2 cellular contexts compared by ENCODE assay signal in genomic region chr17:21551081-21551881, GRCh38.
TF ChIP-seq lines count a peak whose summit lies in the region.

No MANE protein-coding gene starts in this region.

TF ChIP-seq in HEK293, 187 proteins besides CTCF, POLR2A, EP300 and RAD21 (continued from another document):
- TF ChIP-seq, protein P1, sequence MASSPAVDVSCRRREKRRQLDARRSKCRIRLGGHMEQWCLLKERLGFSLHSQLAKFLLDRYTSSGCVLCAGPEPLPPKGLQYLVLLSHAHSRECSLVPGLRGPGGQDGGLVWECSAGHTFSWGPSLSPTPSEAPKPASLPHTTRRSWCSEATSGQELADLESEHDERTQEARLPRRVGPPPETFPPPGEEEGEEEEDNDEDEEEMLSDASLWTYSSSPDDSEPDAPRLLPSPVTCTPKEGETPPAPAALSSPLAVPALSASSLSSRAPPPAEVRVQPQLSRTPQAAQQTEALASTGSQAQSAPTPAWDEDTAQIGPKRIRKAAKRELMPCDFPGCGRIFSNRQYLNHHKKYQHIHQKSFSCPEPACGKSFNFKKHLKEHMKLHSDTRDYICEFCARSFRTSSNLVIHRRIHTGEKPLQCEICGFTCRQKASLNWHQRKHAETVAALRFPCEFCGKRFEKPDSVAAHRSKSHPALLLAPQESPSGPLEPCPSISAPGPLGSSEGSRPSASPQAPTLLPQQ (tag by site-specific recombination; IDR thresholded peaks at IDR 0.05) = no peak; the same call in 1 of the 2 replicates
- TF ChIP-seq ZNF114 (tag by site-specific recombination; IDR thresholded peaks at IDR 0.05) (no peak), EGR2 (tag by site-specific recombination; IDR thresholded peaks at IDR 0.05; ENCODE audit: low read depth) (peak; percentile 80), PRDM6 (tag by site-specific recombination; IDR thresholded peaks at IDR 0.05) (no peak), ZNF629 (tag by site-specific recombination; IDR thresholded peaks at IDR 0.05) (peak; percentile 80), SETDB1 (IDR thresholded peaks at IDR 0.05; ENCODE audit: insufficient read length, low read length) (no peak), ZNF76 (tag by site-specific recombination; IDR thresholded peaks at IDR 0.05; ENCODE audit: borderline replicate concordance, low read depth) (peak; percentile 57; the same call in 1 of the 2 replicates), ZNF404 (tag by site-specific recombination; IDR thresholded peaks at IDR 0.05) (no peak), ZIC2 (tag by site-specific recombination; IDR thresholded peaks at IDR 0.05) (peak; percentile 76), ZNF513 (tag by site-specific recombination; IDR thresholded peaks at IDR 0.05) (no peak), ZNF280D (tag by site-specific recombination; IDR thresholded peaks at IDR 0.05) (no peak), ZNF174 (tag by site-specific recombination; IDR thresholded peaks at IDR 0.05) (no peak), ZNF23 (tag by site-specific recombination; IDR thresholded peaks at IDR 0.05; ENCODE audit: borderline replicate concordance) (no peak), KLF9 (tag by site-specific recombination; IDR thresholded peaks at IDR 0.05; ENCODE audit: low read depth) (no peak)

TF ChIP-seq in HepG2, 621 proteins besides CTCF, POLR2A, EP300 and RAD21 (continued from another document):
- TF ChIP-seq ZNF792 (CRISPR knock-in tag; IDR thresholded peaks at IDR 0.05) = no peak
- TF ChIP-seq ZNF768 (CRISPR knock-in tag; IDR thresholded peaks at IDR 0.05) = peak; percentile 58
- TF ChIP-seq, protein P2, sequence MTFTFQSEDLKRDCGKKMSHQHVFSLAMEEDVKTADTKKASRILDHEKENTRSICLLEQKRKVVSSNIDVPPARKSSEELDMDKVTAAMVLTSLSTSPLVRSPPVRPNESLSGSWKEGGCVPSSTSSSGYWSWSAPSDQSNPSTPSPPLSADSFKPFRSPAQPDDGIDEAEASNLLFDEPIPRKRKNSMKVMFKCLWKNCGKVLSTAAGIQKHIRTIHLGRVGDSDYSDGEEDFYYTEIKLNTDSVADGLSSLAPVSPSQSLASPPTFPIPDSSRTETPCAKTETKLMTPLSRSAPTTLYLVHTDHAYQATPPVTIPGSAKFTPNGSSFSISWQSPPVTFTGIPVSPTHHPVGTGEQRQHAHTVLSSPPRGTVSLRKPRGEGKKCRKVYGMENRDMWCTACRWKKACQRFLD (CRISPR knock-in tag; IDR thresholded peaks at IDR 0.05; ENCODE audit: borderline replicate concordance) = 0 out of 2 replicates have a peak, but pooled peaks have one; percentile 41
- TF ChIP-seq, protein P3, sequence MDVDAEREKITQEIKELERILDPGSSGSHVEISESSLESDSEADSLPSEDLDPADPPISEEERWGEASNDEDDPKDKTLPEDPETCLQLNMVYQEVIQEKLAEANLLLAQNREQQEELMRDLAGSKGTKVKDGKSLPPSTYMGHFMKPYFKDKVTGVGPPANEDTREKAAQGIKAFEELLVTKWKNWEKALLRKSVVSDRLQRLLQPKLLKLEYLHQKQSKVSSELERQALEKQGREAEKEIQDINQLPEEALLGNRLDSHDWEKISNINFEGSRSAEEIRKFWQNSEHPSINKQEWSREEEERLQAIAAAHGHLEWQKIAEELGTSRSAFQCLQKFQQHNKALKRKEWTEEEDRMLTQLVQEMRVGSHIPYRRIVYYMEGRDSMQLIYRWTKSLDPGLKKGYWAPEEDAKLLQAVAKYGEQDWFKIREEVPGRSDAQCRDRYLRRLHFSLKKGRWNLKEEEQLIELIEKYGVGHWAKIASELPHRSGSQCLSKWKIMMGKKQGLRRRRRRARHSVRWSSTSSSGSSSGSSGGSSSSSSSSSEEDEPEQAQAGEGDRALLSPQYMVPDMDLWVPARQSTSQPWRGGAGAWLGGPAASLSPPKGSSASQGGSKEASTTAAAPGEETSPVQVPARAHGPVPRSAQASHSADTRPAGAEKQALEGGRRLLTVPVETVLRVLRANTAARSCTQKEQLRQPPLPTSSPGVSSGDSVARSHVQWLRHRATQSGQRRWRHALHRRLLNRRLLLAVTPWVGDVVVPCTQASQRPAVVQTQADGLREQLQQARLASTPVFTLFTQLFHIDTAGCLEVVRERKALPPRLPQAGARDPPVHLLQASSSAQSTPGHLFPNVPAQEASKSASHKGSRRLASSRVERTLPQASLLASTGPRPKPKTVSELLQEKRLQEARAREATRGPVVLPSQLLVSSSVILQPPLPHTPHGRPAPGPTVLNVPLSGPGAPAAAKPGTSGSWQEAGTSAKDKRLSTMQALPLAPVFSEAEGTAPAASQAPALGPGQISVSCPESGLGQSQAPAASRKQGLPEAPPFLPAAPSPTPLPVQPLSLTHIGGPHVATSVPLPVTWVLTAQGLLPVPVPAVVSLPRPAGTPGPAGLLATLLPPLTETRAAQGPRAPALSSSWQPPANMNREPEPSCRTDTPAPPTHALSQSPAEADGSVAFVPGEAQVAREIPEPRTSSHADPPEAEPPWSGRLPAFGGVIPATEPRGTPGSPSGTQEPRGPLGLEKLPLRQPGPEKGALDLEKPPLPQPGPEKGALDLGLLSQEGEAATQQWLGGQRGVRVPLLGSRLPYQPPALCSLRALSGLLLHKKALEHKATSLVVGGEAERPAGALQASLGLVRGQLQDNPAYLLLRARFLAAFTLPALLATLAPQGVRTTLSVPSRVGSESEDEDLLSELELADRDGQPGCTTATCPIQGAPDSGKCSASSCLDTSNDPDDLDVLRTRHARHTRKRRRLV (CRISPR knock-in tag; IDR thresholded peaks at IDR 0.05) = 0 out of 2 replicates have a peak, but pooled peaks have one; percentile 70
- TF ChIP-seq, protein P4, sequence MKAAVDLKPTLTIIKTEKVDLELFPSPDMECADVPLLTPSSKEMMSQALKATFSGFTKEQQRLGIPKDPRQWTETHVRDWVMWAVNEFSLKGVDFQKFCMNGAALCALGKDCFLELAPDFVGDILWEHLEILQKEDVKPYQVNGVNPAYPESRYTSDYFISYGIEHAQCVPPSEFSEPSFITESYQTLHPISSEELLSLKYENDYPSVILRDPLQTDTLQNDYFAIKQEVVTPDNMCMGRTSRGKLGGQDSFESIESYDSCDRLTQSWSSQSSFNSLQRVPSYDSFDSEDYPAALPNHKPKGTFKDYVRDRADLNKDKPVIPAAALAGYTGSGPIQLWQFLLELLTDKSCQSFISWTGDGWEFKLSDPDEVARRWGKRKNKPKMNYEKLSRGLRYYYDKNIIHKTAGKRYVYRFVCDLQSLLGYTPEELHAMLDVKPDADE (CRISPR knock-in tag; IDR thresholded peaks at IDR 0.05) = no peak
- TF ChIP-seq ZBTB7B (CRISPR knock-in tag; IDR thresholded peaks at IDR 0.05) = peak; percentile 75; the same call in 1 of the 2 replicates
- no peak; the same call in 1 of the 2 replicates for TF ChIP-seq ZNF788 (CRISPR knock-in tag; IDR thresholded peaks at IDR 0.05; ENCODE audit: borderline replicate concordance)
